In the genomic region with DNA sequence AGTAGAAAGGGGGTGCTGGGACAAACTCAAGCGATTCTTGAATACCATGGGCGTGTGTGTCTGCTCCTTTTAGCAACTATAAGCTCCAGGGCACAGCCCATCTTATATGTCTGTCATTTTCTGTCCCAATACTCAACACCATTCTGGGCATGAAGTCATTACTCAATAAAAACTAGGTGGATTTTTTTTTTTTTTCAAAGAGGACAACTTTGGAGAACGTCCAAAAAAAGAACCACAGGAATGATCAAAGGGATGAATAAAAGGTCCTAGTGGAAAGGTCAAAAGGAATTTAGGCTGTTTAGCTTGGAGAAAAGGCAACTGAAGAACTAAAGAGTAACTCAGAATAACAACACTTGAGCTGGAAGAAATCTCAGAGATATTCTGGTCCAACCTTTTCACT, we compare ENCODE assay signal across 18 cellular contexts. TPM values are rescaled to one million over a fixed set of nuclear protein-coding genes. Genes with fewer than 3 reads are reported as not detected.
DNase-seq lines count a peak whose midpoint lies in the region; ATAC-seq and TF ChIP-seq lines count a peak whose summit lies in the region.
"Had no signal": no experiment of that assay in that cellular context is flagged by ENCODE, and none has a peak within 500 bp of the region (broad histone marks: within the 10 kb centered on the region; RNA-seq: fewer than 3 reads in every experiment).

No MANE protein-coding gene starts in this region.

- H3K27me3 ChIP-seq in breast epithelium: no peaks in the 10 kb centered on the region
- H3K27me3 ChIP-seq: Peyer's patch, tibial artery had no signal

- CTCF ChIA-PET in MCF 10A (lab: Yijun Ruan, JAX): interaction anchor here (0.7 to 2.2 kb wide), 5 partner anchors 21 to 274 kb away, joined by 3 to 14 read pairs (median 4); a partner anchor contains a TSS

- TF ChIP-seq CTCF in MCF 10A (IDR thresholded peaks at IDR 0.05; ENCODE audit: unreplicated experiment): no peak
- no peak for TF ChIP-seq CTCF in breast epithelium (IDR thresholded peaks at IDR 0.05)
- no peak for TF ChIP-seq CTCF in fibroblast of villous mesenchyme (IDR thresholded peaks at IDR 0.05; ENCODE audit: insufficient read depth, low read depth, low read length)

- ATAC-seq in SK-N-SH treated with all-trans-retinoic acid at 6 μM for 48 hours (peak; percentile 38; the same call in 2 of the 3 replicates), HG03280 (IDR thresholded peaks at IDR 0.05; ENCODE audit: unreplicated experiment) (no peak)

- POLR2A ChIA-PET in MCF 10A (lab: Yijun Ruan, JAX): interaction anchor here (0.6 to 3.6 kb wide), 10 partner anchors 11 to 562 kb away, joined by 3 to 20 read pairs (median 5); a partner anchor contains a TSS

- peaks cover 13% of the 10 kb centered on the region for H3K4me1 Mint-ChIP-seq in MCF 10A (ENCODE audit: insufficient read depth, unreplicated experiment)
- H3K4me1 Mint-ChIP-seq: brain had no signal

- peaks cover 59% of the 10 kb centered on the region for H3K36me3 Mint-ChIP-seq in MCF 10A (ENCODE audit: insufficient read depth, unreplicated experiment)

- no peaks in the 10 kb centered on the region for H3K9me3 ChIP-seq in breast epithelium
- H3K9me3 ChIP-seq: Peyer's patch, tibial artery had no signal

- no peaks in the 10 kb centered on the region for H3K27me3 Mint-ChIP-seq in MCF 10A (ENCODE audit: insufficient read depth, unreplicated experiment)
- H3K27me3 Mint-ChIP-seq: brain had no signal

- no peaks in the 10 kb centered on the region for H3K36me3 ChIP-seq in breast epithelium

- no peaks in the 10 kb centered on the region for H3K9me3 Mint-ChIP-seq in MCF 10A (ENCODE audit: unreplicated experiment)
- H3K9me3 Mint-ChIP-seq: activated T-helper 1 cell treated with anti-CD3 and anti-CD28 coated beads, Interleukin-12 subunit alpha, Interleukin-12 subunit beta, Interleukin-2, Interleukin-4 antibody, amounts not matched to agents 30 ng/mL and 10 ng/mL and 1 ng/mL, durations not matched to agents 14 hours and 24 hours and 36 hours; brain had no signal

- DNase-seq in MCF 10A (ENCODE audit: unreplicated experiment): peak; percentile 83
- no peak for DNase-seq in breast epithelium (ENCODE audit: low spot score in 2 of 2)
- DNase-seq in fibroblast of villous mesenchyme (ENCODE audit: low read depth): peak; percentile 80
- DNase-seq in anterior cingulate cortex (lab: John Stamatoyannopoulos, UW): no peak
- DNase-seq in NCI-H2227 (lab: John Stamatoyannopoulos, UW; ENCODE audit: unreplicated experiment): no peak
- no peak for DNase-seq in activated CD4-positive, alpha-beta T cell treated with anti-CD3 and anti-CD28 coated beads, Interleukin-2, amount 50 U/mL, for 48 hours
- DNase-seq: activated CD4-positive, alpha-beta T cell treated with anti-CD3 and anti-CD28 coated beads for 48 hours; DND-41; NCI-H1092; NCI-H446 treated with DMSO at 0.1 percent for 48 hours; Peyer's patch; T-helper 2 cell; tibial artery had no signal

- H3K4me3 ChIP-seq in breast epithelium: no peak overlapping the region
- H3K4me3 ChIP-seq in fibroblast of villous mesenchyme (ENCODE audit: low read depth, low read length): no peak overlapping the region
- H3K4me3 ChIP-seq: Peyer's patch, tibial artery had no signal

- TF ChIP-seq POLR2A in breast epithelium (IDR thresholded peaks at IDR 0.05): no peak

- H3K4me3 Mint-ChIP-seq in MCF 10A (ENCODE audit: unreplicated experiment): no peak overlapping the region
- H3K4me3 Mint-ChIP-seq: activated T-helper 1 cell treated with anti-CD3 and anti-CD28 coated beads, Interleukin-12 subunit alpha, Interleukin-12 subunit beta, Interleukin-2, Interleukin-4 antibody, amounts not matched to agents 30 ng/mL and 10 ng/mL and 1 ng/mL, durations not matched to agents 14 hours and 24 hours and 36 hours; brain had no signal

- H3K27ac Mint-ChIP-seq in MCF 10A (ENCODE audit: low read depth, unreplicated experiment): no peak overlapping the region
- H3K27ac Mint-ChIP-seq: activated T-helper 1 cell treated with anti-CD3 and anti-CD28 coated beads, Interleukin-12 subunit alpha, Interleukin-12 subunit beta, Interleukin-2, Interleukin-4 antibody, amounts not matched to agents 30 ng/mL and 10 ng/mL and 1 ng/mL, durations not matched to agents 14 hours and 24 hours and 36 hours had no signal

- intact Hi-C loops in MCF 10A (cut with micrococcal nuclease): no loop called here
- intact Hi-C loops in breast epithelium (cut with DNase I; ENCODE audit: low total_unique reads): no loop called here

- H3K4me1 ChIP-seq in breast epithelium: no peaks in the 10 kb centered on the region
- H3K4me1 ChIP-seq: Peyer's patch, tibial artery had no signal

- H3K27ac ChIP-seq in breast epithelium: no peak overlapping the region
- H3K27ac ChIP-seq: Peyer's patch, tibial artery had no signal

- BruUV-seq in MCF 10A (replicated peaks; lab: Mats Ljungman, UMichigan): no TSS peak

TF ChIP-seq in SK-N-SH treated with all-trans-retinoic acid at 6 μM for 48 hours, 23 proteins besides CTCF, POLR2A, EP300 and RAD21:
- no peak for TF ChIP-seq TCF4 (CRISPR knock-in tag; IDR thresholded peaks at IDR 0.05; ENCODE audit: borderline replicate concordance)
- TF ChIP-seq, protein P1, sequence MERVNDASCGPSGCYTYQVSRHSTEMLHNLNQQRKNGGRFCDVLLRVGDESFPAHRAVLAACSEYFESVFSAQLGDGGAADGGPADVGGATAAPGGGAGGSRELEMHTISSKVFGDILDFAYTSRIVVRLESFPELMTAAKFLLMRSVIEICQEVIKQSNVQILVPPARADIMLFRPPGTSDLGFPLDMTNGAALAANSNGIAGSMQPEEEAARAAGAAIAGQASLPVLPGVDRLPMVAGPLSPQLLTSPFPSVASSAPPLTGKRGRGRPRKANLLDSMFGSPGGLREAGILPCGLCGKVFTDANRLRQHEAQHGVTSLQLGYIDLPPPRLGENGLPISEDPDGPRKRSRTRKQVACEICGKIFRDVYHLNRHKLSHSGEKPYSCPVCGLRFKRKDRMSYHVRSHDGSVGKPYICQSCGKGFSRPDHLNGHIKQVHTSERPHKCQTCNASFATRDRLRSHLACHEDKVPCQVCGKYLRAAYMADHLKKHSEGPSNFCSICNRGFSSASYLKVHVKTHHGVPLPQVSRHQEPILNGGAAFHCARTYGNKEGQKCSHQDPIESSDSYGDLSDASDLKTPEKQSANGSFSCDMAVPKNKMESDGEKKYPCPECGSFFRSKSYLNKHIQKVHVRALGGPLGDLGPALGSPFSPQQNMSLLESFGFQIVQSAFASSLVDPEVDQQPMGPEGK (CRISPR knock-in tag; IDR thresholded peaks at IDR 0.05; ENCODE audit: borderline replicate concordance): no peak
- TF ChIP-seq, protein P2, sequence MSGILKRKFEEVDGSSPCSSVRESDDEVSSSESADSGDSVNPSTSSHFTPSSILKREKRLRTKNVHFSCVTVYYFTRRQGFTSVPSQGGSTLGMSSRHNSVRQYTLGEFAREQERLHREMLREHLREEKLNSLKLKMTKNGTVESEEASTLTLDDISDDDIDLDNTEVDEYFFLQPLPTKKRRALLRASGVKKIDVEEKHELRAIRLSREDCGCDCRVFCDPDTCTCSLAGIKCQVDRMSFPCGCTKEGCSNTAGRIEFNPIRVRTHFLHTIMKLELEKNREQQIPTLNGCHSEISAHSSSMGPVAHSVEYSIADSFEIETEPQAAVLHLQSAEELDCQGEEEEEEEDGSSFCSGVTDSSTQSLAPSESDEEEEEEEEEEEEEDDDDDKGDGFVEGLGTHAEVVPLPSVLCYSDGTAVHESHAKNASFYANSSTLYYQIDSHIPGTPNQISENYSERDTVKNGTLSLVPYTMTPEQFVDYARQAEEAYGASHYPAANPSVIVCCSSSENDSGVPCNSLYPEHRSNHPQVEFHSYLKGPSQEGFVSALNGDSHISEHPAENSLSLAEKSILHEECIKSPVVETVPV (CRISPR knock-in tag; IDR thresholded peaks at IDR 0.05): no peak

RNA-seq across cellular contexts. Expression of a gene that starts 24.4 kb away (rescaled TPM):
- 45.2 and 55.8 TPM in 2 replicates for total RNA-seq in MCF 10A (2022)
- 10 to 100 TPM; 26.6 to 39.7 (median 35.4) TPM for total RNA-seq in breast epithelium
- total RNA-seq in fibroblast of villous mesenchyme: 23.5 and 33.2 TPM in 2 replicates

RNA-seq across cellular contexts. Expression of a gene that starts 50.7 kb away (rescaled TPM):
- total RNA-seq in MCF 10A (2022) (not detected in 2 replicates), breast epithelium (under 1 TPM; 0.33 to 0.88 (median 0.64) TPM), fibroblast of villous mesenchyme (8.1 and 10.8 TPM in 2 replicates)
- total RNA-seq: A673; activated T-helper 1 cell treated with anti-CD3 and anti-CD28 coated beads, Interleukin-12 subunit alpha, Interleukin-12 subunit beta, Interleukin-2, Interleukin-4 antibody, amounts not matched to agents 30 ng/mL and 10 ng/mL and 1 ng/mL, durations not matched to agents 14 hours and 24 hours and 36 hours; Peyer's patch had no signal

Comparison
In these comparisons a context has a peak if more than half of its experiments do, and no peak if none do; other contexts are left out.
1. DNase-seq: peak in MCF 10A (single experiment) and fibroblast of villous mesenchyme (single experiment); none in breast epithelium (0 of 2), anterior cingulate cortex (0 of 58), NCI-H2227 (single experiment) and activated CD4-positive, alpha-beta T cell treated with anti-CD3 and anti-CD28 coated beads, Interleukin-2, amount 50 U/mL, for 48 hours (0 of 2).